6 cellular contexts compared by ENCODE assay signal in the genomic region with DNA sequence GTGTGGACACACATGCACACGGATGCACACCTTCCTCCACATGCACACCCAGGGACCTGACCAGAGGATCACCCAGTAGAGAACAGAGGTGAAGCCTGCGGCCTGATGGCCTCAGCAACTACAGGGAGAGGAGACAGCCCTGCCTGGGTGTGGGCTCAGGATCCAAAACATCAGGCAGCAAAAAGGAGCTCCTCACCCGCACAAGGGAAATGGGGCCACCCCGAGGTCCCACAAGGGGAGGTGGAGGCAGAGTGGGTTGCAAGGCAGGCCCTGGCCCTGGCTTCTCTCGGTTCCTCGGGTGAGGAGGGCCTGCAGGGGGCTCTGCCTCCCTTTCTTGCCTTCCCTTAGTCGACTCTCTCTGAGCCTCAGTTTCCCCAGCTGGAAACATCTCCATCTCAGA. TPM values are rescaled to one million over a fixed set of nuclear protein-coding genes. Genes with fewer than 3 reads are reported as not detected.
A peak's percentile ranks its signal among the peaks of the same experiment; 100 is the strongest.
DNase-seq lines count a peak whose midpoint lies in the region; ATAC-seq, FAIRE-seq and TF ChIP-seq lines count a peak whose summit lies in the region.
"Not testable (repeated sequence)": the region's sequence is repeated elsewhere in the genome, so short reads cannot be mapped to it uniquely, and the experiment has no call there.

No MANE protein-coding gene starts in this region.

- H3K9me1 ChIP-seq in K562 (ENCODE audit: control insufficient read depth, insufficient read depth, low read length): not testable (repeated sequence)

- not testable (repeated sequence) for H3K4me3 Mint-ChIP-seq in endodermal cell; osteocyte (ENCODE audit: unreplicated experiment)

- FAIRE-seq in K562 (lab: Jason Lieb, UNC): not testable (repeated sequence)

- H3K4me1 ChIP-seq in KMS-11 (ENCODE audit: low read depth, poor library complexity, severe bottlenecking); endodermal cell (ENCODE audit: control insufficient read depth, insufficient read depth, low read length): not testable (repeated sequence)
- peaks cover 4 to 31% of the 10 kb centered on the region in 2 experiments; a peak in 4 of 5 replicates for H3K4me1 ChIP-seq in K562 (replicated peaks in 1 of 2; ENCODE audit: control insufficient read depth in 2 of 2, insufficient read depth in 2 of 2, low read length in 2 of 2)

- intact Hi-C loops in K562 (cut with micrococcal nuclease): not testable (repeated sequence)

- not testable (repeated sequence) for H3K36me3 Mint-ChIP-seq in endodermal cell (ENCODE audit: low read depth); osteocyte (ENCODE audit: unreplicated experiment)

- CTCF ChIA-PET in K562 (lab: Yijun Ruan, JAX; ENCODE audit: low intra/inter-chr PET ratio): not testable (repeated sequence)

- H3K4me2 ChIP-seq in KMS-11 (peak overlapping the region; percentile 25; the same call in 1 of the 2 replicates), K562 (ENCODE audit: insufficient read depth, low read length) (peak overlapping the region; percentile 5; the same call in 1 of the 2 replicates)

- H3K9ac ChIP-seq in KMS-11; endodermal cell (ENCODE audit: extremely low read depth, low read length, poor library complexity, severe bottlenecking): not testable (repeated sequence)
- peak overlapping the region in 1 of 2 experiments; percentile 26; a peak in 2 of 4 replicates for H3K9ac ChIP-seq in K562 (ENCODE audit: insufficient read depth in 1 of 2, low read depth in 2 of 2, low read length in 2 of 2)

- not testable (repeated sequence) for H3K36me3 ChIP-seq in KMS-11 (ENCODE audit: insufficient read depth); K562 (ENCODE audit: control insufficient read depth, insufficient read depth, low read length); endodermal cell (ENCODE audit: control insufficient read depth, insufficient read depth, low read length)

- peak; percentile 42 for DNase-seq in activated CD8-positive, alpha-beta memory T cell treated with anti-CD3 and anti-CD28 coated beads, Interleukin-2, amount 50 U/mL, for 48 hours
- DNase-seq in K562 (ENCODE audit: extremely low read depth in 1 of 4, low spot score in 3 of 4): not testable (repeated sequence)
- DNase-seq in endodermal cell (peak; percentile 31), mesenteric fat pad (ENCODE audit: low spot score) (peak; percentile 57), osteocyte (ENCODE audit: extremely low spot score, unreplicated experiment) (peak; percentile 70)

- not testable (repeated sequence) for TF ChIP-seq RAD21 in K562 (CRISPR knock-in tag; conservative IDR thresholded peaks at IDR 0.05 in 1 of 2, IDR thresholded peaks at IDR 0.05 in 1 of 2)

- not testable (repeated sequence) for TF ChIP-seq POLR2A in K562 (conservative IDR thresholded peaks at IDR 0.05)

- not testable (repeated sequence) for H3K79me2 ChIP-seq in KMS-11 (ENCODE audit: insufficient read depth, low read depth); K562 (ENCODE audit: control insufficient read depth, insufficient read depth, low read length)

- in situ Hi-C loops in K562 (cut with MboI): not testable (repeated sequence)

- 5% methylated on average over 3 of the region's 7 CpGs for WGBS in K562 (ENCODE audit: insufficient coverage, low coverage, missing lambda C conversion rate)
- 80% methylated on average over 1 to 4 of the region's 7 CpGs for WGBS in endodermal cell (ENCODE audit: insufficient coverage in 1 of 2, insufficient read length in 1 of 2), 2 experiments

- H3K4me3 ChIP-seq in KMS-11 (IDR thresholded peaks at IDR 0.05; ENCODE audit: insufficient read depth, low read depth, low read length); K562; endodermal cell (ENCODE audit: low read length): not testable (repeated sequence)

- not testable (repeated sequence) for H3K9me3 Mint-ChIP-seq in endodermal cell; osteocyte (ENCODE audit: unreplicated experiment)

- not testable (repeated sequence) for H3K27me3 ChIP-seq in KMS-11 (ENCODE audit: insufficient read depth, low read depth); K562 (ENCODE audit: control insufficient read depth in 2 of 2, insufficient read depth in 2 of 2, low read length in 2 of 2); endodermal cell (ENCODE audit: control insufficient read depth, insufficient read depth, low read length, poor library complexity, severe bottlenecking)

- H3K27ac ChIP-seq in KMS-11: peak overlapping the region; percentile 58
- H3K27ac ChIP-seq in K562 (ENCODE audit: extremely low read depth, low read depth, low read length); endodermal cell (ENCODE audit: low read depth, low read length): not testable (repeated sequence)

- peaks cover 39% of the 10 kb centered on the region for H3K27me3 Mint-ChIP-seq in endodermal cell (ENCODE audit: insufficient read depth)
- H3K27me3 Mint-ChIP-seq in osteocyte (ENCODE audit: unreplicated experiment): not testable (repeated sequence)

- ATAC-seq in K562: peak; percentile 41

- H2AFZ ChIP-seq in KMS-11 (ENCODE audit: low read depth); K562 (ENCODE audit: low read depth, low read length): not testable (repeated sequence)

- not testable (repeated sequence) for H4K20me1 ChIP-seq in KMS-11 (ENCODE audit: insufficient read depth); K562 (replicated peaks; ENCODE audit: control insufficient read depth, insufficient read depth, low read length)

- H3K9me3 ChIP-seq in K562 (replicated peaks; ENCODE audit: control insufficient read depth, insufficient read depth, low read depth, low read length); endodermal cell (ENCODE audit: control insufficient read depth, low read length): not testable (repeated sequence)

- not testable (repeated sequence) for BruUV-seq in K562 (replicated peaks; lab: Mats Ljungman, UMichigan)

- peaks cover 18% of the 10 kb centered on the region for H3K4me1 Mint-ChIP-seq in endodermal cell
- not testable (repeated sequence) for H3K4me1 Mint-ChIP-seq in osteocyte (ENCODE audit: unreplicated experiment)

- TF ChIP-seq CTCF in KMS-11 (conservative IDR thresholded peaks at IDR 0.05; ENCODE audit: low read depth, low read length); K562 (IDR thresholded peaks at IDR 0.05 in 2 of 3, conservative IDR thresholded peaks at IDR 0.05 in 1 of 3; ENCODE audit: insufficient read depth in 2 of 3, low read depth in 1 of 3, low read length in 3 of 3); endodermal cell (conservative IDR thresholded peaks at IDR 0.05); osteocyte (IDR thresholded peaks at IDR 0.05): not testable (repeated sequence)

- not testable (repeated sequence) for TF ChIP-seq EP300 in K562 (IDR thresholded peaks at IDR 0.05; ENCODE audit: low read length)

- POLR2A ChIA-PET in K562 (lab: Yijun Ruan, JAX): not testable (repeated sequence)

- not testable (repeated sequence) for H3K27ac Mint-ChIP-seq in endodermal cell; osteocyte (ENCODE audit: unreplicated experiment)

TF ChIP-seq in K562, 482 proteins besides CTCF, POLR2A, EP300 and RAD21:
- 0 out of 2 replicates have a peak, but pooled peaks have one; percentile 25 for TF ChIP-seq ADNP (tag; IDR thresholded peaks at IDR 0.05)
TF ChIP-seq in K562: peak in this region for 1; not testable (repeated sequence) for 481.

RNA-seq across cellular contexts. Expression of gene SIMC1, which starts 41.4 kb away (rescaled TPM):
- 45.4 and 75.5 TPM in 2 replicates for total RNA-seq in K562 (2011; cell fraction: chromatin; rRNA removed; ENCODE audit: low replicate concordance)
- total RNA-seq in K562 (2011; cell fraction: nucleolus; rRNA removed): 20.5 and 28.2 TPM in 2 replicates
- 29.3 and 39.0 TPM in 2 replicates for total RNA-seq in K562 (2011; cell fraction: nucleoplasm; rRNA removed)
- total RNA-seq in K562 (2014; rRNA removed) (13.9 and 18.6 TPM in 2 replicates), K562 (2014; rRNA removed; fragmentation: Illumina TruSeq; extraction: Trizol) (19.7 and 20.2 TPM in 2 replicates), K562 (2015; rRNA removed; fragmentation: Illumina TruSeq; extraction: Trizol) (22.1 and 23.4 TPM in 2 replicates), K562 (2021) (25.4 and 29.8 TPM in 2 replicates), endodermal cell (10 to 100 TPM; 23.5 to 35.8 TPM), mesenteric fat pad (11.5 TPM), osteocyte (19.7 and 22.4 TPM in 2 replicates)
- polyA plus RNA-seq in K562 (2011; rRNA removed) (10.8 and 17.6 TPM in 2 replicates), K562 (2014; fragmentation: Illumina TruSeq; extraction: Trizol) (28.7 and 36.3 TPM in 2 replicates), K562 (2014; fragmentation: Nextera tagmentation; extraction: Ambion mirVana) (1 to 10 TPM; 7.2 to 8.1 TPM), K562 (2014; rRNA removed) (12.2 and 14.7 TPM in 2 replicates)
- 14.2 and 16.1 TPM in 2 replicates for polyA plus RNA-seq in K562 (2011; cell fraction: cytosol; rRNA removed)
- polyA plus RNA-seq in K562 (2011; cell fraction: nucleus; rRNA removed): 23.9 and 25.8 TPM in 2 replicates
- 20.9 and 21.0 TPM in 2 replicates for polyA plus RNA-seq in K562 (2012)
- 28.0 and 41.4 TPM in 2 replicates for polyA minus RNA-seq in K562 (2011; rRNA and poly(A)+ RNA removed)
- 17.2 and 20.8 TPM in 2 replicates for polyA minus RNA-seq in K562 (2011; cell fraction: cytosol; rRNA and poly(A)+ RNA removed)
- polyA minus RNA-seq in K562 (2011; cell fraction: nucleus; rRNA and poly(A)+ RNA removed): 16.8 and 32.4 TPM in 2 replicates
- 37.2 TPM for polyA plus RNA-seq in endodermal cell (2013, experiment 1 of 2)
- 36.2 TPM for polyA plus RNA-seq in endodermal cell (2013, experiment 2 of 2)
